Comparison of ENCODE assay signal across 8 cellular contexts in genomic region chr18:63237911-63238710, GRCh38.
DNase-seq lines count a peak whose midpoint lies in the region; ATAC-seq and TF ChIP-seq lines count a peak whose summit lies in the region.

No MANE protein-coding gene starts in this region.

- DNase-seq in Caco-2 (peak; percentile 23 to 47), SJCRH30 (peak; percentile 66 to 78), fibroblast of the aortic adventitia (ENCODE audit: low read depth) (peak; percentile 96), non-pigmented ciliary epithelial cell (ENCODE audit: low read depth) (peak; percentile 75), NCI-H1930 (lab: John Stamatoyannopoulos, UW) (no peak), GF-D8 (lab: John Stamatoyannopoulos, UW) (no peak), activated gamma-delta T cell (lab: John Stamatoyannopoulos, UW) (no peak)

- POLR2A ChIA-PET in Caco-2 (lab: Charles Lee): no interaction called here

- intact Hi-C loops in Caco-2 (cut with micrococcal nuclease; ENCODE audit: unreplicated experiment): no loop called here

- no peaks in the 10 kb centered on the region for H3K27me3 Mint-ChIP-seq in Caco-2 (ENCODE audit: insufficient read depth, unreplicated experiment)

- no peaks in the 10 kb centered on the region for H3K36me3 Mint-ChIP-seq in Caco-2 (ENCODE audit: insufficient read depth, unreplicated experiment)

- peaks cover 12% of the 10 kb centered on the region; the same call in 1 of the 2 replicates for H3K4me1 ChIP-seq in Caco-2
- H3K4me1 ChIP-seq in SJCRH30: peaks cover 4% of the 10 kb centered on the region

- no peaks in the 10 kb centered on the region for H3K36me3 ChIP-seq in Caco-2 (ENCODE audit: control insufficient read depth, insufficient read depth, low read length)
- H3K36me3 ChIP-seq in SJCRH30: no peaks in the 10 kb centered on the region

- no peak overlapping the region for H3K27ac Mint-ChIP-seq in Caco-2 (ENCODE audit: unreplicated experiment)

- no peak for ATAC-seq in GM21576 (IDR thresholded peaks at IDR 0.05; ENCODE audit: unreplicated experiment)

- H3K4me3 Mint-ChIP-seq in Caco-2 (ENCODE audit: unreplicated experiment): no peak overlapping the region

- CTCF ChIA-PET in Caco-2 (lab: Charles Lee): no interaction called here

- H3K9me3 ChIP-seq in Caco-2: no peaks in the 10 kb centered on the region
- no peaks in the 10 kb centered on the region for H3K9me3 ChIP-seq in SJCRH30 (replicated peaks)

- BruUV-seq in Caco-2 (replicated peaks; lab: Mats Ljungman, UMichigan): TSS peak; percentile 41

- no peaks in the 10 kb centered on the region for H3K4me1 Mint-ChIP-seq in Caco-2 (ENCODE audit: low read depth, unreplicated experiment)

- H3K27me3 ChIP-seq in Caco-2 (replicated peaks; ENCODE audit: control insufficient read depth, insufficient read depth, low read length) (no peaks in the 10 kb centered on the region), SJCRH30 (no peaks in the 10 kb centered on the region)

- no peak for TF ChIP-seq CTCF in Caco-2 (IDR thresholded peaks at IDR 0.05; ENCODE audit: insufficient read depth in 1 of 2, low read depth in 1 of 2, low read length in 1 of 2, severe bottlenecking in 1 of 2, unreplicated experiment in 1 of 2)
- TF ChIP-seq CTCF in fibroblast of the aortic adventitia (IDR thresholded peaks at IDR 0.05; ENCODE audit: insufficient read depth, low read length): no peak

- peak overlapping the region; percentile 77 for H3K27ac ChIP-seq in SJCRH30

- H3K4me3 ChIP-seq in Caco-2 (ENCODE audit: low read depth, low read length) (no peak overlapping the region), SJCRH30 (peak overlapping the region; percentile 49), fibroblast of the aortic adventitia (ENCODE audit: low read depth, low read length) (peak overlapping the region; percentile 19)

- H3K9me3 Mint-ChIP-seq in Caco-2 (ENCODE audit: unreplicated experiment): no peaks in the 10 kb centered on the region

Comparison
In these comparisons a context has a peak if more than half of its experiments do, and no peak if none do; other contexts are left out.
1. DNase-seq: peak in Caco-2 (2 of 2), SJCRH30 (2 of 2), fibroblast of the aortic adventitia (single experiment) and non-pigmented ciliary epithelial cell (single experiment); none in NCI-H1930 (0 of 2), GF-D8 (single experiment) and activated gamma-delta T cell (single experiment).